8 cellular contexts compared by ENCODE assay signal in genomic region chr2:3518496-3519254, GRCh38. TPM values are rescaled to one million over a fixed set of nuclear protein-coding genes. Genes with fewer than 3 reads are reported as not detected.
DNase-seq lines count a peak whose midpoint lies in the region; ATAC-seq and TF ChIP-seq lines count a peak whose summit lies in the region.

No MANE protein-coding gene starts in this region.

- CTCF ChIA-PET in Caco-2 (lab: Charles Lee), result interaction anchor here (0.6 to 0.9 kb wide), 3 partner anchors 21 to 95 kb away, joined by 3 to 4 read pairs (median 3); partner anchors contain the start of gene RNASEH1

- H3K27ac Mint-ChIP-seq in Caco-2 (ENCODE audit: unreplicated experiment) (peak overlapping the region; percentile 68), endothelial cell (ENCODE audit: unreplicated experiment) (no peak overlapping the region), mesothelial cell of epicardium (peak overlapping the region; percentile 94)

- peaks cover 16% of the 10 kb centered on the region for H3K9me3 ChIP-seq in Caco-2

- H3K4me3 Mint-ChIP-seq in Caco-2 (ENCODE audit: unreplicated experiment) (peak overlapping the region; percentile 81), endothelial cell (ENCODE audit: unreplicated experiment) (peak overlapping the region; percentile 91), mesothelial cell of epicardium (peak overlapping the region; percentile 83)

- H3K9me3 Mint-ChIP-seq in Caco-2 (ENCODE audit: unreplicated experiment) (peaks cover 23% of the 10 kb centered on the region), endothelial cell (ENCODE audit: unreplicated experiment) (peaks cover 5% of the 10 kb centered on the region), mesothelial cell of epicardium (peaks cover 15% of the 10 kb centered on the region)

- H3K27me3 Mint-ChIP-seq in Caco-2 (ENCODE audit: insufficient read depth, unreplicated experiment) (no peaks in the 10 kb centered on the region), endothelial cell (ENCODE audit: unreplicated experiment) (peaks cover 3% of the 10 kb centered on the region), mesothelial cell of epicardium (ENCODE audit: low read depth) (no peaks in the 10 kb centered on the region)

- no TSS peak for BruUV-seq in Caco-2 (replicated peaks; lab: Mats Ljungman, UMichigan)

- peaks cover 49% of the 10 kb centered on the region for H3K36me3 Mint-ChIP-seq in Caco-2 (ENCODE audit: insufficient read depth, unreplicated experiment)
- H3K36me3 Mint-ChIP-seq in endothelial cell (ENCODE audit: low read depth, unreplicated experiment), result peaks cover 40% of the 10 kb centered on the region
- peaks cover 16% of the 10 kb centered on the region for H3K36me3 Mint-ChIP-seq in mesothelial cell of epicardium

- H3K4me3 ChIP-seq in Caco-2 (ENCODE audit: low read depth, low read length), result peak overlapping the region; percentile 94

- peaks cover 28% of the 10 kb centered on the region for H3K4me1 ChIP-seq in Caco-2

- peak; percentile 99 for DNase-seq in Caco-2
- peak in 74 of 76 experiments; percentile 80 to 99 (median 96) for DNase-seq in HUDEP-2 (lab: John Stamatoyannopoulos, UW; ENCODE audit: unreplicated experiment in 76 of 76)
- peak; percentile 87 for DNase-seq in NOMO-1 treated with dmso at 0.1 percent for 144 hours (lab: John Stamatoyannopoulos, UW; ENCODE audit: unreplicated experiment)
- peak; percentile 94 for DNase-seq in activated CD8-positive, alpha-beta memory T cell treated with anti-CD3 and anti-CD28 coated beads, Interleukin-2, amount 50 U/mL, for 24 hours (ENCODE audit: extremely low read depth)
- DNase-seq in endothelial cell (ENCODE audit: low spot score), result peak; percentile 99
- peak; percentile 99 to 100 for DNase-seq in mesothelial cell of epicardium (ENCODE audit: low spot score in 2 of 2, unreplicated experiment in 2 of 2)
- DNase-seq in stimulated activated CD8-positive, alpha-beta memory T cell treated with anti-CD3 and anti-CD28 coated beads, Interleukin-15, amount 100 ng/mL, for 4 hours (ENCODE audit: low read depth in 2 of 2), result peak; percentile 98 to 99

- H3K4me1 Mint-ChIP-seq in Caco-2 (ENCODE audit: low read depth, unreplicated experiment) (peaks cover 39% of the 10 kb centered on the region), endothelial cell (ENCODE audit: unreplicated experiment) (peaks cover 34% of the 10 kb centered on the region), mesothelial cell of epicardium (peaks cover 41% of the 10 kb centered on the region)

- H3K27me3 ChIP-seq in Caco-2 (replicated peaks; ENCODE audit: control insufficient read depth, insufficient read depth, low read length), result no peaks in the 10 kb centered on the region

- peaks cover 4% of the 10 kb centered on the region for H3K36me3 ChIP-seq in Caco-2 (ENCODE audit: control insufficient read depth, insufficient read depth, low read length)

- POLR2A ChIA-PET in Caco-2 (lab: Charles Lee), result interaction anchor here (0.7 to 1.6 kb wide), 6 partner anchors 13 to 998 kb away, joined by 3 to 12 read pairs (median 4); partner anchors contain the start of gene RNASEH1

- ATAC-seq in GM21390 (IDR thresholded peaks at IDR 0.05; ENCODE audit: unreplicated experiment), result peak; percentile 75

- TF ChIP-seq CTCF in Caco-2 (IDR thresholded peaks at IDR 0.05; ENCODE audit: insufficient read depth in 1 of 2, low read depth in 1 of 2, low read length in 1 of 2, severe bottlenecking in 1 of 2, unreplicated experiment in 1 of 2) (no peak), endothelial cell (IDR thresholded peaks at IDR 0.05; ENCODE audit: unreplicated experiment) (no peak), mesothelial cell of epicardium (IDR thresholded peaks at IDR 0.05; ENCODE audit: unreplicated experiment) (no peak)

- intact Hi-C loops in Caco-2 (cut with micrococcal nuclease; ENCODE audit: unreplicated experiment), result loop anchor here (1.0 to 5.0 kb wide), 5 partner anchors 18 to 141 kb away; partner anchors contain the start of genes EIPR1, RNASEH1 and TRAPPC12

RNA-seq across cellular contexts. Expression of gene ADI1, which starts 0.7 kb away (rescaled TPM):
- total RNA-seq in Caco-2 (2022) (63.7 and 69.2 TPM in 2 replicates), endothelial cell (ENCODE audit: unreplicated experiment) (21.6 TPM), mesothelial cell of epicardium (16.6 to 18.7 TPM (median 17.6 TPM) in 3 replicates)

RNA-seq across cellular contexts. Expression of gene RNASEH1, which starts 39.5 kb away (rescaled TPM):
- 41.5 and 47.1 TPM in 2 replicates for total RNA-seq in Caco-2 (2022)
- total RNA-seq in endothelial cell (ENCODE audit: unreplicated experiment), result 24.4 TPM
- total RNA-seq in mesothelial cell of epicardium, result 21.1 to 24.3 TPM (median 22.5 TPM) in 3 replicates

RNA-seq across cellular contexts. Expression of gene RPS7, which starts 56.4 kb away (rescaled TPM):
- total RNA-seq in Caco-2 (2022) (2,077 and 2,101 TPM in 2 replicates), endothelial cell (ENCODE audit: unreplicated experiment) (1,549 TPM), mesothelial cell of epicardium (1,528 to 1,604 TPM (median 1,590 TPM) in 3 replicates)

Comparison
In these comparisons a context has a peak if more than half of its experiments do, and no peak if none do; other contexts are left out.
1. Peak in every context shown above with its lines: DNase-seq, ATAC-seq and H3K4me3 ChIP-seq.